Comparison of ENCODE assay signal across 21 cellular contexts in genomic region chr13:87676254-87677042, GRCh38. TPM values are rescaled to one million over a fixed set of nuclear protein-coding genes. Genes with fewer than 3 reads are reported as not detected.
DNase-seq lines count a peak whose midpoint lies in the region; ATAC-seq, FAIRE-seq and TF ChIP-seq lines count a peak whose summit lies in the region.
"Had no signal": no experiment of that assay in that cellular context is flagged by ENCODE, and none has a peak within 500 bp of the region (broad histone marks: within the 10 kb centered on the region; RNA-seq: fewer than 3 reads in every experiment).

No MANE protein-coding gene starts in this region.

- H3K4me3 ChIP-seq in smooth muscle cell: no peak overlapping the region

- H3K4me2 ChIP-seq in smooth muscle cell: peak overlapping the region; percentile 98

- H3K4me3 Mint-ChIP-seq in activated naive CD8-positive, alpha-beta T cell: peak overlapping the region; percentile 21
- H3K4me3 Mint-ChIP-seq in activated naive CD8-positive, alpha-beta T cell treated with anti-CD3 and anti-CD28 coated beads for 36 hours: no peak overlapping the region
- H3K4me3 Mint-ChIP-seq in immature natural killer cell: peak overlapping the region; percentile 34 to 94 (median 87)

- no peak overlapping the region for H3K9ac ChIP-seq in smooth muscle cell (ENCODE audit: low read depth)

- H3K27ac ChIP-seq in angular gyrus (ENCODE audit: low read depth, low read length) (peak overlapping the region; percentile 8), smooth muscle cell (ENCODE audit: low read depth) (no peak overlapping the region)
- H3K27ac ChIP-seq: adrenal gland had no signal

- FAIRE-seq in RCC 7860 (lab: Jason Lieb, UNC): no peak

- H2AFZ ChIP-seq in smooth muscle cell (ENCODE audit: low read depth): no peak overlapping the region

- no peaks in the 10 kb centered on the region for H3K9me3 Mint-ChIP-seq in activated naive CD8-positive, alpha-beta T cell (ENCODE audit: low read depth)
- peaks cover 5% of the 10 kb centered on the region for H3K9me3 Mint-ChIP-seq in activated naive CD8-positive, alpha-beta T cell treated with anti-CD3 and anti-CD28 coated beads for 36 hours
- peaks cover 0 to 3% (median 0%) of the 10 kb centered on the region in 6 donors for H3K9me3 Mint-ChIP-seq in immature natural killer cell

- peaks cover 94% of the 10 kb centered on the region for H3K27me3 ChIP-seq in smooth muscle cell (ENCODE audit: low read depth)

- peaks cover 38% of the 10 kb centered on the region for H3K4me1 Mint-ChIP-seq in activated naive CD8-positive, alpha-beta T cell (ENCODE audit: low read depth)
- peaks cover 20% of the 10 kb centered on the region for H3K4me1 Mint-ChIP-seq in activated naive CD8-positive, alpha-beta T cell treated with anti-CD3 and anti-CD28 coated beads for 36 hours
- H3K4me1 Mint-ChIP-seq in immature natural killer cell: peaks cover 44 to 55% of the 10 kb centered on the region in 2 donors

- 21% methylated on average over 33 of the region's 33 CpGs for WGBS in smooth muscle cell (ENCODE audit: low lambda C conversion rate)

- no peak for TF ChIP-seq CTCF in smooth muscle cell (IDR thresholded peaks at IDR 0.05; ENCODE audit: borderline replicate concordance, insufficient read depth, poor library complexity, severe bottlenecking)

- H4K20me1 ChIP-seq in smooth muscle cell (ENCODE audit: low read depth): no peaks in the 10 kb centered on the region

- H3K79me2 ChIP-seq in smooth muscle cell (ENCODE audit: low read depth): no peaks in the 10 kb centered on the region

- peaks cover 10% of the 10 kb centered on the region for H3K4me1 ChIP-seq in smooth muscle cell (ENCODE audit: low read depth)
- H3K4me1 ChIP-seq: BE2C, Caco-2 had no signal

- no peaks in the 10 kb centered on the region for H3K36me3 ChIP-seq in smooth muscle cell (ENCODE audit: low read depth)
- H3K36me3 ChIP-seq: adrenal gland, BE2C had no signal

- H3K27ac Mint-ChIP-seq in activated naive CD8-positive, alpha-beta T cell: no peak overlapping the region
- no peak overlapping the region for H3K27ac Mint-ChIP-seq in activated naive CD8-positive, alpha-beta T cell treated with anti-CD3 and anti-CD28 coated beads for 36 hours
- H3K27ac Mint-ChIP-seq in immature natural killer cell: peak overlapping the region in 1 of 6 donors; percentile 28

- no peak for ATAC-seq in GM19455 (IDR thresholded peaks at IDR 0.05; ENCODE audit: unreplicated experiment)
- ATAC-seq: PC-3 had no signal

- peaks cover 32% of the 10 kb centered on the region for H3K27me3 Mint-ChIP-seq in activated naive CD8-positive, alpha-beta T cell
- H3K27me3 Mint-ChIP-seq in activated naive CD8-positive, alpha-beta T cell treated with anti-CD3 and anti-CD28 coated beads for 36 hours: peaks cover 89% of the 10 kb centered on the region
- peaks cover 23 to 49% (median 40%) of the 10 kb centered on the region in 3 donors for H3K27me3 Mint-ChIP-seq in immature natural killer cell (ENCODE audit: low read depth in 3 of 3)

- H3F3A ChIP-seq in smooth muscle cell (ENCODE audit: low read depth): no peaks in the 10 kb centered on the region

- no peaks in the 10 kb centered on the region for H3K9me3 ChIP-seq in smooth muscle cell (replicated peaks; ENCODE audit: low read depth)
- H3K9me3 ChIP-seq: adrenal gland, BE2C, Caco-2 had no signal

- no peak for DNase-seq in activated naive CD8-positive, alpha-beta T cell treated with anti-CD3 and anti-CD28 coated beads for 36 hours
- DNase-seq in immature natural killer cell (no peak), smooth muscle cell (lab: John Stamatoyannopoulos, UW; ENCODE audit: unreplicated experiment) (no peak), RCC 7860 (ENCODE audit: low spot score) (no peak), HPDE6-E6E7 (ENCODE audit: extremely low spot score) (no peak)
- DNase-seq: activated CD4-positive, alpha-beta T cell treated with anti-CD3 and anti-CD28 coated beads for 48 hours; BE2C; Caco-2; foreskin melanocyte; KBM-7; left colon; midbrain; NCI-H146; NCI-H748 treated with DMSO at 0.1 percent for 48 hours; PC-3; SHP77 treated with DMSO at 0.1 percent for 48 hours had no signal

- no peaks in the 10 kb centered on the region for H3K36me3 Mint-ChIP-seq in activated naive CD8-positive, alpha-beta T cell
- no peaks in the 10 kb centered on the region for H3K36me3 Mint-ChIP-seq in activated naive CD8-positive, alpha-beta T cell treated with anti-CD3 and anti-CD28 coated beads for 36 hours
- peaks cover 0 to 4% (median 0%) of the 10 kb centered on the region in 3 donors for H3K36me3 Mint-ChIP-seq in immature natural killer cell

RNA-seq across cellular contexts. Expression of gene SLITRK5, which starts 5.3 kb away (rescaled TPM):
- not detected for total RNA-seq in activated naive CD8-positive, alpha-beta T cell treated with anti-CD3 and anti-CD28 coated beads for 36 hours
- under 1 TPM in 2 of 3 donors, not detected in 1; 0.07 to 0.16 TPM for polyA plus RNA-seq in immature natural killer cell
- 0.04 TPM in 2 replicates for total RNA-seq in smooth muscle cell
- polyA plus RNA-seq in smooth muscle cell: not detected in 2 replicates
- total RNA-seq: Caco-2; T-helper 1 cell treated with Interleukin-12 subunit alpha and Interleukin-12 subunit beta and Interleukin-4 antibody, amounts not matched to agents 30 ng/mL and 1 ng/mL, for 36 hours had no signal
